Comparison of ENCODE assay signal across 15 cellular contexts in genomic region chr22:31268281-31268680, GRCh38.
"Had no signal": no experiment of that assay in that cellular context is flagged by ENCODE, and none has a peak within 500 bp of the region (broad histone marks: within the 10 kb centered on the region; RNA-seq: fewer than 3 reads in every experiment).

No MANE protein-coding gene starts in this region.

- H3K27ac Mint-ChIP-seq: activated B cell treated with CpG ODN at 0.5 μM for 24 hours; activated CD8-positive, alpha-beta T cell treated with anti-CD3 and anti-CD28 coated beads, Interleukin-2, amount 10 ng/mL, durations not matched to agents 7 days and 5 days; activated T-cell treated with anti-CD3 and anti-CD28 coated beads, Interleukin-2, amount 50 U/mL, for 72 hours; stimulated activated naive CD8-positive, alpha-beta T cell treated with anti-CD3 and anti-CD28 coated beads, Interleukin-15, Interleukin-2, amounts not matched to agents 100 ng/mL and 50 ng/mL, for 24 hours had no signal

- H3K27me3 ChIP-seq: hepatocyte, transverse colon, vagina had no signal

- H3K27ac ChIP-seq: hepatocyte, transverse colon, vagina had no signal

- H3K4me2 ChIP-seq: hepatocyte had no signal

- ATAC-seq: activated CD8-positive, alpha-beta T cell treated with anti-CD3 and anti-CD28 coated beads, Interleukin-2, amount 10 ng/mL, durations not matched to agents 7 days and 5 days; activated naive CD4-positive, alpha-beta T cell treated with anti-CD3 and anti-CD28 coated beads, Interleukin-2, amount 50 U/mL, for 72 hours; activated T-cell treated with anti-CD3 and anti-CD28 coated beads, Interleukin-2, amount 50 U/mL, for 72 hours had no signal

- H3K4me3 ChIP-seq: hepatocyte, transverse colon, vagina had no signal

- H3K4me3 Mint-ChIP-seq: activated B cell treated with CpG ODN at 0.5 μM for 24 hours; activated CD8-positive, alpha-beta T cell treated with anti-CD3 and anti-CD28 coated beads, Interleukin-2, amount 10 ng/mL, durations not matched to agents 7 days and 5 days; activated T-cell treated with anti-CD3 and anti-CD28 coated beads, Interleukin-2, amount 50 U/mL, for 72 hours; stimulated activated naive CD8-positive, alpha-beta T cell treated with anti-CD3 and anti-CD28 coated beads, Interleukin-15, Interleukin-2, amounts not matched to agents 100 ng/mL and 50 ng/mL, for 24 hours had no signal

- DNase-seq: activated B cell treated with CpG ODN at 0.5 μM for 24 hours; activated CD4-positive, alpha-beta T cell treated with anti-CD3 and anti-CD28 coated beads for 48 hours; activated CD8-positive, alpha-beta T cell treated with anti-CD3 and anti-CD28 coated beads, Interleukin-2, amount 10 ng/mL, durations not matched to agents 7 days and 5 days; activated gamma-delta T cell; activated T-cell treated with anti-CD3 and anti-CD28 coated beads, Interleukin-2, amount 50 U/mL, for 72 hours; amniotic stem cell; dermis blood vessel endothelial cell; effector memory CD4-positive, alpha-beta T cell; stimulated activated CD8-positive, alpha-beta memory T cell treated with anti-CD3 and anti-CD28 coated beads, Interleukin-4, amount 100 ng/mL, for 48 hours; transverse colon had no signal

- H3K4me1 Mint-ChIP-seq: activated B cell treated with CpG ODN at 0.5 μM for 24 hours had no signal

- H3K79me2 ChIP-seq: hepatocyte had no signal

- H2AFZ ChIP-seq: hepatocyte had no signal

- H3K9me3 Mint-ChIP-seq: activated B cell treated with CpG ODN at 0.5 μM for 24 hours; activated naive CD4-positive, alpha-beta T cell treated with anti-CD3 and anti-CD28 coated beads, Interleukin-2, amount 50 U/mL, for 72 hours; activated T-cell treated with anti-CD3 and anti-CD28 coated beads, Interleukin-2, amount 50 U/mL, for 72 hours; stimulated activated naive CD8-positive, alpha-beta T cell treated with anti-CD3 and anti-CD28 coated beads, Interleukin-15, Interleukin-2, amounts not matched to agents 100 ng/mL and 50 ng/mL, for 24 hours had no signal

- H3K27me3 Mint-ChIP-seq: activated B cell treated with CpG ODN at 0.5 μM for 24 hours; progenitor cell of endocrine pancreas; stimulated activated naive CD8-positive, alpha-beta T cell treated with anti-CD3 and anti-CD28 coated beads, Interleukin-15, Interleukin-2, amounts not matched to agents 100 ng/mL and 50 ng/mL, for 24 hours had no signal

- H3K9me3 ChIP-seq: transverse colon, vagina had no signal
